1 cellular context compared by ENCODE assay signal in the genomic region with DNA sequence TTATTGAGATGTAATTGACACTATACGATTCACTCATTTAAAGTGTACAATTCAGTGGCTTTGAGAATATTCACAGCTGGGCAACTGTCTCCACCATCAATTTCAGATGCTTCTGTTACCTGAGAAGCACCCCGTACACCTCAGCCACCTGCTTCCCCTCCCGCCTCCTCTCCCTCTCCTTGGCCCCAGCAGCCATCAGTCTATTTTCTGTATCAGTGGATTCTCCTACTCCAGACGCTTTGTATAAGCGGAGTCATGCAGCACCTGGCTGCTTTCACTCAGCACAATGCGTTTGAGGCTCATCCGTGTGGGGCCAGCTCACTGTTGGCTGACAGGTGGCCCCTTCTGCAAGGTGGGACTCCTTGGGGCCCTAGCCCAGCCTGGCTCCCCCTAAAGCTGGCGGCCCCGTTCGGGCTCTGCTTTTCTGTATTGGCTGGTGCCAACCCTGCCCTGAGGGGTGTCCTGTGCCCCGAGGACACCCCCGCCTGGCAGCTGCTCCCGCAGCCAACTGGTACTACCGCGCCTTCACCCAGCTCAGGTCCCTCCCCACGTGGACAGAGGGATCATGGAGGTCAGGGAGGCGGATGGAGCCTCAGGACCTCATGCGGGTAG.
TF ChIP-seq lines count a peak whose summit lies in the region.

No MANE protein-coding gene starts in this region.

TF ChIP-seq in IMR-90, 13 proteins besides CTCF, POLR2A, EP300 and RAD21:
- TF ChIP-seq MXI1 (IDR thresholded peaks at IDR 0.05; ENCODE audit: borderline replicate concordance, low read depth, low read length) = no peak
- no peak for TF ChIP-seq BHLHE40 (IDR thresholded peaks at IDR 0.05; ENCODE audit: low read depth, low read length)
- no peak for TF ChIP-seq RCOR1 (IDR thresholded peaks at IDR 0.05; ENCODE audit: insufficient replicate concordance, low read length)
- no peak for TF ChIP-seq MAZ (IDR thresholded peaks at IDR 0.05; ENCODE audit: borderline replicate concordance, low read depth, low read length)
- TF ChIP-seq RFX5 (IDR thresholded peaks at IDR 0.05; ENCODE audit: low read depth, low read length) = no peak
- no peak for TF ChIP-seq MAFK (IDR thresholded peaks at IDR 0.05; ENCODE audit: low read depth, low read length)
- no peak for TF ChIP-seq CEBPB (IDR thresholded peaks at IDR 0.05; ENCODE audit: low read depth, low read length)
- TF ChIP-seq, protein P1, sequence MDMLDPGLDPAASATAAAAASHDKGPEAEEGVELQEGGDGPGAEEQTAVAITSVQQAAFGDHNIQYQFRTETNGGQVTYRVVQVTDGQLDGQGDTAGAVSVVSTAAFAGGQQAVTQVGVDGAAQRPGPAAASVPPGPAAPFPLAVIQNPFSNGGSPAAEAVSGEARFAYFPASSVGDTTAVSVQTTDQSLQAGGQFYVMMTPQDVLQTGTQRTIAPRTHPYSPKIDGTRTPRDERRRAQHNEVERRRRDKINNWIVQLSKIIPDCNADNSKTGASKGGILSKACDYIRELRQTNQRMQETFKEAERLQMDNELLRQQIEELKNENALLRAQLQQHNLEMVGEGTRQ (IDR thresholded peaks at IDR 0.05; ENCODE audit: low read depth, low read length) = no peak
- TF ChIP-seq SMC3 (IDR thresholded peaks at IDR 0.05; ENCODE audit: low read depth, low read length) = no peak
- TF ChIP-seq NFE2L2 (IDR thresholded peaks at IDR 0.05; ENCODE audit: low read depth, low read length) = no peak
- no peak for TF ChIP-seq FOS (IDR thresholded peaks at IDR 0.05; ENCODE audit: low read depth, low read length)
- TF ChIP-seq, protein P2, sequence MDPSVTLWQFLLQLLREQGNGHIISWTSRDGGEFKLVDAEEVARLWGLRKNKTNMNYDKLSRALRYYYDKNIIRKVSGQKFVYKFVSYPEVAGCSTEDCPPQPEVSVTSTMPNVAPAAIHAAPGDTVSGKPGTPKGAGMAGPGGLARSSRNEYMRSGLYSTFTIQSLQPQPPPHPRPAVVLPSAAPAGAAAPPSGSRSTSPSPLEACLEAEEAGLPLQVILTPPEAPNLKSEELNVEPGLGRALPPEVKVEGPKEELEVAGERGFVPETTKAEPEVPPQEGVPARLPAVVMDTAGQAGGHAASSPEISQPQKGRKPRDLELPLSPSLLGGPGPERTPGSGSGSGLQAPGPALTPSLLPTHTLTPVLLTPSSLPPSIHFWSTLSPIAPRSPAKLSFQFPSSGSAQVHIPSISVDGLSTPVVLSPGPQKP (IDR thresholded peaks at IDR 0.05; ENCODE audit: borderline replicate concordance, low read depth, low read length) = no peak
- TF ChIP-seq CHD1 (IDR thresholded peaks at IDR 0.05; ENCODE audit: low read depth, low read length) = no peak
